Comparison of ENCODE assay signal across 14 cellular contexts in genomic region chr22:31192513-31192912, GRCh38. TPM values are rescaled to one million over a fixed set of nuclear protein-coding genes. Genes with fewer than 3 reads are reported as not detected.
DNase-seq lines count a peak whose midpoint lies in the region; ATAC-seq and TF ChIP-seq lines count a peak whose summit lies in the region.
"Had no signal": no experiment of that assay in that cellular context is flagged by ENCODE, and none has a peak within 500 bp of the region (broad histone marks: within the 10 kb centered on the region; RNA-seq: fewer than 3 reads in every experiment).

No MANE protein-coding gene starts in this region.

- peak overlapping the region in 5 of 11 experiments; percentile 9 to 52 (median 30); a peak in 5 of 22 replicates for H3K9ac ChIP-seq in BLaER1 treated with 17β-estradiol and CSF1 and Interleukin-3, amounts not matched to agents 10 nM and 100 nM

- H3K27me3 ChIP-seq in BLaER1 treated with 17β-estradiol and CSF1 and Interleukin-3, amounts not matched to agents 10 nM and 100 nM: no peaks in the 10 kb centered on the region
- no peaks in the 10 kb centered on the region for H3K27me3 ChIP-seq in aorta (ENCODE audit: control insufficient read depth in 1 of 2, insufficient read depth in 2 of 2, low read length in 1 of 2)
- H3K27me3 ChIP-seq: cardiac muscle cell, stomach had no signal

- H4K20me1 ChIP-seq in BLaER1 treated with 17β-estradiol and CSF1 and Interleukin-3, amounts not matched to agents 10 nM and 100 nM: peaks cover 0 to 79% (median 4%) of the 10 kb centered on the region in 11 experiments; a peak in 7 of 22 replicates

- intact Hi-C loops in aorta (cut with DNase I): no loop called here

- no peaks in the 10 kb centered on the region for H3K9me3 ChIP-seq in BLaER1 treated with 17β-estradiol and CSF1 and Interleukin-3, amounts not matched to agents 10 nM and 100 nM (replicated peaks in 1 of 11)
- H3K9me3 ChIP-seq in aorta (ENCODE audit: control insufficient read depth, low read length): no peaks in the 10 kb centered on the region
- H3K9me3 ChIP-seq: stomach had no signal

- H3K36me3 ChIP-seq in BLaER1 treated with 17β-estradiol and CSF1 and Interleukin-3, amounts not matched to agents 10 nM and 100 nM: peaks cover 66 to 98% (median 80%) of the 10 kb centered on the region in 11 experiments
- no peaks in the 10 kb centered on the region for H3K36me3 ChIP-seq in aorta (ENCODE audit: control insufficient read depth in 1 of 2, insufficient read depth in 2 of 2, low read length in 1 of 2)

- TF ChIP-seq CTCF in astrocyte of the spinal cord (IDR thresholded peaks at IDR 0.05; ENCODE audit: low read depth, low read length): no peak

- H3K27ac ChIP-seq in BLaER1 treated with 17β-estradiol and CSF1 and Interleukin-3, amounts not matched to agents 10 nM and 100 nM: peak overlapping the region in 5 of 11 experiments; percentile 26 to 51 (median 49); a peak in 9 of 22 replicates
- no peak overlapping the region for H3K27ac ChIP-seq in aorta (ENCODE audit: low read depth in 1 of 2, low read length in 2 of 2)
- H3K27ac ChIP-seq: stomach had no signal

- H3K4me2 ChIP-seq in BLaER1 treated with 17β-estradiol and CSF1 and Interleukin-3, amounts not matched to agents 10 nM and 100 nM: peak overlapping the region in 8 of 11 experiments; percentile 14 to 54 (median 28); a peak in 14 of 22 replicates

- in situ Hi-C loops in astrocyte of the spinal cord (cut with HindIII; ENCODE audit: low sequenced_read_pairs): no loop called here

- WGBS in aorta, 2 donors: 64 to 77% methylated on average over 2 of the region's 2 CpGs

- peaks cover 0 to 15% (median 9%) of the 10 kb centered on the region in 10 experiments; a peak in 14 of 20 replicates for H3K4me1 ChIP-seq in BLaER1 treated with 17β-estradiol and CSF1 and Interleukin-3, amounts not matched to agents 10 nM and 100 nM
- H3K4me1 ChIP-seq in aorta (ENCODE audit: control insufficient read depth in 1 of 2, insufficient read depth in 2 of 2, low read length in 2 of 2): no peaks in the 10 kb centered on the region
- H3K4me1 ChIP-seq: stomach had no signal

- DNase-seq in NAMALWA (ENCODE audit: low spot score): peak; percentile 12
- DNase-seq in astrocyte of the spinal cord (ENCODE audit: low read depth, low spot score): peak; percentile 13
- peak; percentile 49 for DNase-seq in kidney glomerular epithelial cell (lab: John Stamatoyannopoulos, UW)
- DNase-seq in MV-4-11 (lab: John Stamatoyannopoulos, UW): no peak
- no peak for DNase-seq in aorta
- DNase-seq: NCI-H774, stomach had no signal

- ATAC-seq in HG03108 (IDR thresholded peaks at IDR 0.05; ENCODE audit: unreplicated experiment): no peak
- no peak for ATAC-seq in aorta (ENCODE audit: low FRiP score)
- no peak for ATAC-seq in HG03469 (IDR thresholded peaks at IDR 0.05; ENCODE audit: unreplicated experiment)
- ATAC-seq: SK-N-SH treated with all-trans-retinoic acid at 6 μM for 48 hours had no signal

- H3K4me3 ChIP-seq in BLaER1 treated with 17β-estradiol and CSF1 and Interleukin-3, amounts not matched to agents 10 nM and 100 nM: no peak overlapping the region
- H3K4me3 ChIP-seq in astrocyte of the spinal cord (ENCODE audit: low read depth, low read length): no peak overlapping the region
- no peak overlapping the region for H3K4me3 ChIP-seq in aorta (ENCODE audit: low read length in 2 of 2)
- H3K4me3 ChIP-seq: cardiac muscle cell, stomach had no signal

RNA-seq across cellular contexts. Expression of gene LIMK2, which starts 19.6 kb away (rescaled TPM):
- 10 to 100 TPM; 35.4 to 55.2 TPM for total RNA-seq in aorta
- 10 to 100 TPM; 10.9 to 28.8 TPM for polyA plus RNA-seq in aorta

RNA-seq across cellular contexts. Expression of gene RNF185, which starts 32.5 kb away (rescaled TPM):
- 10 to 100 TPM; 42.8 to 62.5 TPM for total RNA-seq in aorta
- 10 to 100 TPM; 26.3 to 36.1 TPM for polyA plus RNA-seq in aorta

RNA-seq across cellular contexts. Expression of gene PLA2G3, which starts 52.2 kb away (rescaled TPM):
- not detected for total RNA-seq in aorta
- polyA plus RNA-seq in aorta: under 1 TPM in 1 of 2 donors, not detected in 1; 0.33 TPM
- total RNA-seq: activated T-helper 1 cell treated with anti-CD3 and anti-CD28 coated beads, Interleukin-12 subunit alpha, Interleukin-12 subunit beta, Interleukin-2, Interleukin-4 antibody, amounts not matched to agents 30 ng/mL and 10 ng/mL and 1 ng/mL, durations not matched to agents 14 hours and 24 hours and 36 hours; stomach had no signal
- polyA plus RNA-seq: CD14-positive monocyte had no signal

Comparison
In these comparisons a context has a peak if more than half of its experiments do, and no peak if none do; other contexts are left out.
1. DNase-seq: peak in NAMALWA (single experiment), astrocyte of the spinal cord (single experiment) and kidney glomerular epithelial cell (single experiment); none in MV-4-11 (single experiment) and aorta (0 of 2).